Comparison of ENCODE assay signal across 1 cellular context in the genomic region with DNA sequence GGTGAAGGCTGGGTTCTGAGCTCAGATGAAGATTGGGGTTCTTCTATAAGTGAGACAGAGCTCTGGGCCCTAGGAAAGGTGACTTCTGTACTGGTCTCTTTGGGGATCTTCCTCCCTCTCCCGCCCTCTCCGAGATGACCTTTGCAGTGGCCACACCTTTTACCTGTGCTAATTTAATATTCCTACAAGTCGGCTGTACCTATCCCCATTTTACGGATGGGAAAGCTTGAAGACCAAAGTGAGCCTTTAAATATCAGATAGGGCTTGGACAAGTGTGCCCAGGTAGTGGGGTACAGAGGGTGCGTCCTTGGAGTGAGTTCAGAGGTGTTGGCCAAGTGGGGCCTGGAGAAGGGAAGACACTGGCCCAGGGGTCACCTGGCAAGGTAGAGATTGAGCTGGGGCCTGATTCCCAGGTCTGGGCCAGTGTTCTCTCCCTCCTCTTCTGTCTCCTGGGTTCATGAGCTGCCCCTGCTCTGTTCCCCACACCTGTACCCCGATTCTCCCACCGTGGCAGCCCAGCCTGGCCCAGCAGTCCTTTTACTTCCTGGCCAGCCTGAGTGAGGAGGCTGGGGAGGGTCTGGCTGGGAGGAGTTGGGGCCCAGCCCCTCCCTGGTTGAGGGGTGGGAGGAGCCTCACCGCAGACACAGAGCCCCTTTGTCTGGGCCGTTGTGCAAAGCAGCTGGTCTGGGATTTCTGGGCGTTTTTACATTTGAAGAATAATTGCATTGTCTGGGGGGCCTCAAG.
TF ChIP-seq lines count a peak whose summit lies in the region.

No MANE protein-coding gene starts in this region.

TF ChIP-seq in HepG2, 621 proteins besides CTCF, POLR2A, EP300 and RAD21 (continued from another document):
- TF ChIP-seq, protein P1, sequence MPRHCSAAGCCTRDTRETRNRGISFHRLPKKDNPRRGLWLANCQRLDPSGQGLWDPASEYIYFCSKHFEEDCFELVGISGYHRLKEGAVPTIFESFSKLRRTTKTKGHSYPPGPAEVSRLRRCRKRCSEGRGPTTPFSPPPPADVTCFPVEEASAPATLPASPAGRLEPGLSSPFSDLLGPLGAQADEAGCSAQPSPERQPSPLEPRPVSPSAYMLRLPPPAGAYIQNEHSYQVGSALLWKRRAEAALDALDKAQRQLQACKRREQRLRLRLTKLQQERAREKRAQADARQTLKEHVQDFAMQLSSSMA (CRISPR knock-in tag; IDR thresholded peaks at IDR 0.05), result no peak
- TF ChIP-seq, protein P2, sequence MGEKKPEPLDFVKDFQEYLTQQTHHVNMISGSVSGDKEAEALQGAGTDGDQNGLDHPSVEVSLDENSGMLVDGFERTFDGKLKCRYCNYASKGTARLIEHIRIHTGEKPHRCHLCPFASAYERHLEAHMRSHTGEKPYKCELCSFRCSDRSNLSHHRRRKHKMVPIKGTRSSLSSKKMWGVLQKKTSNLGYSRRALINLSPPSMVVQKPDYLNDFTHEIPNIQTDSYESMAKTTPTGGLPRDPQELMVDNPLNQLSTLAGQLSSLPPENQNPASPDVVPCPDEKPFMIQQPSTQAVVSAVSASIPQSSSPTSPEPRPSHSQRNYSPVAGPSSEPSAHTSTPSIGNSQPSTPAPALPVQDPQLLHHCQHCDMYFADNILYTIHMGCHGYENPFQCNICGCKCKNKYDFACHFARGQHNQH (CRISPR knock-in tag; IDR thresholded peaks at IDR 0.05), result peak; percentile 59; the same call in 1 of the 2 replicates
- TF ChIP-seq SMYD3 (CRISPR knock-in tag; IDR thresholded peaks at IDR 0.05) (no peak), FOXA1 (IDR thresholded peaks at IDR 0.05) (no peak), FOXA1 (CRISPR knock-in tag; IDR thresholded peaks at IDR 0.05) (0 out of 2 replicates have a peak, but pooled peaks have one; percentile 9), ZNF557 (CRISPR knock-in tag; IDR thresholded peaks at IDR 0.05) (no peak), U2AF1 (optimal IDR thresholded peaks at IDR 0.05; ENCODE audit: low read depth, low read length) (no peak), CBX5 (CRISPR knock-in tag; IDR thresholded peaks at IDR 0.05; ENCODE audit: borderline replicate concordance) (peak; percentile 65; the same call in 1 of the 2 replicates), ISL2 (CRISPR knock-in tag; IDR thresholded peaks at IDR 0.05) (no peak), JDP2 (CRISPR knock-in tag; IDR thresholded peaks at IDR 0.05; ENCODE audit: borderline replicate concordance) (no peak), PITX1 (CRISPR knock-in tag; IDR thresholded peaks at IDR 0.05) (no peak)
